Comparison of ENCODE assay signal across 23 cellular contexts in genomic region chr6:154874684-154875594, GRCh38.
A peak's percentile ranks its signal among the peaks of the same experiment; 100 is the strongest.
DNase-seq lines count a peak whose midpoint lies in the region; ATAC-seq and TF ChIP-seq lines count a peak whose summit lies in the region.
"Had no signal": no experiment of that assay in that cellular context is flagged by ENCODE, and none has a peak within 500 bp of the region (broad histone marks: within the 10 kb centered on the region; RNA-seq: fewer than 3 reads in every experiment).

No MANE protein-coding gene starts in this region.

- H3K4me1 ChIP-seq in HEK293 (ENCODE audit: control insufficient read depth, insufficient read depth, low read length) (peaks cover 3% of the 10 kb centered on the region; the same call in 1 of the 2 replicates), BE2C (peaks cover 14% of the 10 kb centered on the region)
- H3K4me1 ChIP-seq: prostate gland had no signal

- intact Hi-C loops in sciatic nerve (cut with DNase I) = no loop called here

- H3K9me3 ChIP-seq in HEK293 (ENCODE audit: control insufficient read depth, insufficient read depth, low read depth, low read length) (no peaks in the 10 kb centered on the region), BE2C (no peaks in the 10 kb centered on the region)
- H3K9me3 ChIP-seq: breast epithelium, prostate gland, SJCRH30, tibial nerve had no signal

- TF ChIP-seq CTCF in HEK293 (tag by site-specific recombination; IDR thresholded peaks at IDR 0.05) (no peak), brain (conservative IDR thresholded peaks at IDR 0.05) (no peak), BE2C (IDR thresholded peaks at IDR 0.05; ENCODE audit: low read depth, low read length) (no peak), glutamatergic neuron (IDR thresholded peaks at IDR 0.05; ENCODE audit: partially characterized antibody, unreplicated experiment) (no peak)

- H3K36me3 ChIP-seq in HEK293 (ENCODE audit: control insufficient read depth in 2 of 2, insufficient read depth in 1 of 2, low read length in 2 of 2) = peaks cover 0 to 3% of the 10 kb centered on the region in 2 experiments; a peak in 1 of 3 replicates
- no peaks in the 10 kb centered on the region for H3K36me3 ChIP-seq in BE2C
- H3K36me3 ChIP-seq: breast epithelium, prostate gland, SJCRH30, tibial nerve had no signal

- H3K27ac ChIP-seq in HEK293 (ENCODE audit: extremely low read depth, low read depth, low read length) = no peak overlapping the region
- H3K27ac ChIP-seq: breast epithelium, prostate gland, SJCRH30, tibial nerve had no signal

- H3K4me3 Mint-ChIP-seq in brain (peak overlapping the region in 3 of 5 experiments; percentile 0 to 28 (median 3)), memory B cell (no peak overlapping the region), glutamatergic neuron (ENCODE audit: unreplicated experiment) (no peak overlapping the region)
- H3K4me3 Mint-ChIP-seq: activated CD4-positive, alpha-beta T cell treated with anti-CD3 and anti-CD28 coated beads, Interleukin-2, amount 10 ng/mL, durations not matched to agents 7 days and 5 days; natural killer cell; stimulated activated naive CD8-positive, alpha-beta T cell treated with anti-CD3 and anti-CD28 coated beads, Interleukin-15, amount 100 ng/mL, for 72 hours had no signal

- DNase-seq in memory B cell (ENCODE audit: low spot score in 2 of 2) (no peak), sciatic nerve (ENCODE audit: low spot score) (no peak), BE2C (no peak), glutamatergic neuron (no peak)
- no peak for DNase-seq in activated CD4-positive, alpha-beta T cell treated with anti-CD3 and anti-CD28 coated beads for 48 hours
- DNase-seq: activated CD4-positive, alpha-beta T cell treated with anti-CD3 and anti-CD28 coated beads, Interleukin-2, amount 10 ng/mL, durations not matched to agents 7 days and 5 days; AML-193; GOT3; hypothalamus; kidney; natural killer cell; NCI-H1436; stimulated activated CD4-positive, alpha-beta T cell treated with anti-CD3 and anti-CD28 coated beads, Interleukin-4, amount 100 ng/mL, for 1 hour; stimulated activated naive CD8-positive, alpha-beta T cell treated with anti-CD3 and anti-CD28 coated beads, Interleukin-15, amount 100 ng/mL, for 72 hours; T-helper 1 cell had no signal

- H3K4me1 Mint-ChIP-seq in brain (peaks cover 59% of the 10 kb centered on the region), memory B cell (peaks cover 4% of the 10 kb centered on the region), glutamatergic neuron (ENCODE audit: low read depth, unreplicated experiment) (peaks cover 13% of the 10 kb centered on the region)
- H3K4me1 Mint-ChIP-seq: activated CD4-positive, alpha-beta T cell treated with anti-CD3 and anti-CD28 coated beads, Interleukin-2, amount 10 ng/mL, durations not matched to agents 7 days and 5 days; stimulated activated naive CD8-positive, alpha-beta T cell treated with anti-CD3 and anti-CD28 coated beads, Interleukin-15, amount 100 ng/mL, for 72 hours had no signal

- H3K27me3 Mint-ChIP-seq in brain (peaks cover 4% of the 10 kb centered on the region), memory B cell (no peaks in the 10 kb centered on the region), glutamatergic neuron (ENCODE audit: unreplicated experiment) (peaks cover 4% of the 10 kb centered on the region)
- H3K27me3 Mint-ChIP-seq: activated CD4-positive, alpha-beta T cell treated with anti-CD3 and anti-CD28 coated beads, Interleukin-2, amount 10 ng/mL, durations not matched to agents 7 days and 5 days; stimulated activated naive CD8-positive, alpha-beta T cell treated with anti-CD3 and anti-CD28 coated beads, Interleukin-15, amount 100 ng/mL, for 72 hours had no signal

- H3K4me3 ChIP-seq in HEK293 (ENCODE audit: low read depth, low read length) (no peak overlapping the region), BE2C (ENCODE audit: low read depth, low read length) (no peak overlapping the region)
- H3K4me3 ChIP-seq: breast epithelium, prostate gland, SJCRH30, tibial nerve had no signal

- POLR2A ChIA-PET in HEK293 (lab: Yijun Ruan, JAX) = no interaction called here

- H3K9me3 Mint-ChIP-seq in brain (no peaks in the 10 kb centered on the region), memory B cell (no peaks in the 10 kb centered on the region), glutamatergic neuron (ENCODE audit: unreplicated experiment) (peaks cover 2% of the 10 kb centered on the region)
- H3K9me3 Mint-ChIP-seq: activated CD4-positive, alpha-beta T cell treated with anti-CD3 and anti-CD28 coated beads, Interleukin-2, amount 10 ng/mL, durations not matched to agents 7 days and 5 days; activated T-helper 2 cell treated with anti-CD3 and anti-CD28 coated beads, Interferon-gamma antibody, Interleukin-2, Interleukin-4, amounts not matched to agents 10 μg/mL and 5 μg/mL and 100 μg/mL, durations not matched to agents 14 hours and 24 hours and 36 hours; natural killer cell; stimulated activated naive CD8-positive, alpha-beta T cell treated with anti-CD3 and anti-CD28 coated beads, Interleukin-15, amount 100 ng/mL, for 72 hours had no signal

- no peak for ATAC-seq in memory B cell (ENCODE audit: low read depth)
- ATAC-seq in sciatic nerve = peak; percentile 30
- ATAC-seq: natural killer cell; Panc1; stimulated activated naive CD8-positive, alpha-beta T cell treated with anti-CD3 and anti-CD28 coated beads, Interleukin-15, amount 100 ng/mL, for 72 hours had no signal

- CTCF ChIA-PET in HEK293 (lab: Yijun Ruan, JAX) = interaction anchor here (0.6 to 1.3 kb wide), 3 partner anchors 8 to 373 kb away, joined by 3 read pairs; no protein-coding TSS in a partner anchor

- no peaks in the 10 kb centered on the region for H3K27me3 ChIP-seq in BE2C
- H3K27me3 ChIP-seq: breast epithelium, SJCRH30, tibial nerve had no signal

- H3K27ac Mint-ChIP-seq in brain = peak overlapping the region; percentile 0 to 71 (median 47)
- peak overlapping the region; percentile 65 for H3K27ac Mint-ChIP-seq in memory B cell
- H3K27ac Mint-ChIP-seq in glutamatergic neuron (ENCODE audit: unreplicated experiment) = no peak overlapping the region
- H3K27ac Mint-ChIP-seq: activated T-helper 2 cell treated with anti-CD3 and anti-CD28 coated beads, Interferon-gamma antibody, Interleukin-2, Interleukin-4, amounts not matched to agents 10 μg/mL and 5 μg/mL and 100 μg/mL, durations not matched to agents 14 hours and 24 hours and 36 hours; natural killer cell had no signal

- H3K36me3 Mint-ChIP-seq in brain (peaks cover 4% of the 10 kb centered on the region), memory B cell (peaks cover 12% of the 10 kb centered on the region), glutamatergic neuron (ENCODE audit: unreplicated experiment) (no peaks in the 10 kb centered on the region)
- H3K36me3 Mint-ChIP-seq: natural killer cell had no signal

TF ChIP-seq in HEK293, 187 proteins besides CTCF, POLR2A, EP300 and RAD21 (continues in another document):
- TF ChIP-seq BCL6B (tag by site-specific recombination; IDR thresholded peaks at IDR 0.05) (peak; percentile 36; the same call in 1 of the 2 replicates), ZNF600 (tag by site-specific recombination; IDR thresholded peaks at IDR 0.05) (peak; percentile 72), PRDM10 (tag by site-specific recombination; IDR thresholded peaks at IDR 0.05) (0 out of 2 replicates have a peak, but pooled peaks have one; percentile 13), SCRT1 (tag by site-specific recombination; IDR thresholded peaks at IDR 0.05; ENCODE audit: borderline replicate concordance) (peak; percentile 57; the same call in 1 of the 2 replicates), ZNF146 (tag by site-specific recombination; IDR thresholded peaks at IDR 0.05) (no peak), ZNF76 (tag by site-specific recombination; IDR thresholded peaks at IDR 0.05; ENCODE audit: borderline replicate concordance, low read depth) (no peak), ZBTB17 (tag by site-specific recombination; IDR thresholded peaks at IDR 0.05) (0 out of 2 replicates have a peak, but pooled peaks have one; percentile 18), ZNF302 (tag by site-specific recombination; IDR thresholded peaks at IDR 0.05; ENCODE audit: low read depth) (no peak), SCRT2 (tag by site-specific recombination; IDR thresholded peaks at IDR 0.05) (peak; percentile 85), ZNF560 (tag by site-specific recombination; IDR thresholded peaks at IDR 0.05; ENCODE audit: borderline replicate concordance) (no peak)

Comparison
In these comparisons a context has a peak if more than half of its experiments do, and no peak if none do; other contexts are left out.
1. H3K4me3 Mint-ChIP-seq: peak in brain (3 of 5); none in memory B cell (single experiment) and glutamatergic neuron (single experiment).